10 cellular contexts compared by ENCODE assay signal in genomic region chr6:52789663-52790062, GRCh38. TPM values are rescaled to one million over a fixed set of nuclear protein-coding genes. Genes with fewer than 3 reads are reported as not detected.
DNase-seq lines count a peak whose midpoint lies in the region; FAIRE-seq and TF ChIP-seq lines count a peak whose summit lies in the region.
"Not testable (repeated sequence)": the region's sequence is repeated elsewhere in the genome, so short reads cannot be mapped to it uniquely, and the experiment has no call there.
"Had no signal": no experiment of that assay in that cellular context is flagged by ENCODE, and none has a peak within 500 bp of the region (broad histone marks: within the 10 kb centered on the region; RNA-seq: fewer than 3 reads in every experiment).

No MANE protein-coding gene starts in this region.

- H3K9ac ChIP-seq in astrocyte (ENCODE audit: low read length) = not testable (repeated sequence)

- not testable (repeated sequence) for H2AFZ ChIP-seq in astrocyte (ENCODE audit: low read depth, low read length)

- H3K4me1 ChIP-seq in astrocyte (ENCODE audit: insufficient read depth, low read length) = not testable (repeated sequence)

- H3K4me3 ChIP-seq in astrocyte (ENCODE audit: insufficient read depth, low read depth, low read length); fibroblast of villous mesenchyme (ENCODE audit: low read depth, low read length); skeletal muscle cell (ENCODE audit: low read depth, low read length): not testable (repeated sequence)

- FAIRE-seq in astrocyte (lab: Jason Lieb, UNC) = peak; percentile 76

- H3K27me3 ChIP-seq in astrocyte (ENCODE audit: insufficient read depth, low read length) = not testable (repeated sequence)

- not testable (repeated sequence) for H3K79me2 ChIP-seq in astrocyte (ENCODE audit: insufficient read depth, low read length)

- not testable (repeated sequence) for H3K4me2 ChIP-seq in astrocyte (ENCODE audit: low read length)

- not testable (repeated sequence) for H3K36me3 Mint-ChIP-seq in astrocyte (ENCODE audit: low read depth, unreplicated experiment)

- peak overlapping the region; percentile 35; the same call in 1 of the 2 replicates for H3K27ac ChIP-seq in C4-2B
- H3K27ac ChIP-seq in astrocyte (ENCODE audit: low read depth, low read length) = not testable (repeated sequence)

- H3K9me3 Mint-ChIP-seq in astrocyte (ENCODE audit: unreplicated experiment) = peaks cover 19% of the 10 kb centered on the region

- not testable (repeated sequence) for H3K27me3 Mint-ChIP-seq in astrocyte (ENCODE audit: low read depth, unreplicated experiment)

- peak overlapping the region; percentile 84 for H3K27ac Mint-ChIP-seq in astrocyte (ENCODE audit: unreplicated experiment)

- not testable (repeated sequence) for H3K4me3 Mint-ChIP-seq in astrocyte (ENCODE audit: unreplicated experiment)

- not testable (repeated sequence) for H4K20me1 ChIP-seq in astrocyte (ENCODE audit: insufficient read depth, low read length)

- peaks cover 26% of the 10 kb centered on the region for H3K4me1 Mint-ChIP-seq in astrocyte (ENCODE audit: low read depth, unreplicated experiment)

- not testable (repeated sequence) for H3K9me3 ChIP-seq in astrocyte (ENCODE audit: insufficient read depth, low read depth, low read length)

- peak; percentile 31 for DNase-seq in H4 (ENCODE audit: low spot score)
- DNase-seq in NCI-H226 = peak; percentile 32
- peak; percentile 49 for DNase-seq in astrocyte (ENCODE audit: low read depth)
- DNase-seq in fibroblast of villous mesenchyme (ENCODE audit: low read depth) = peak; percentile 39
- DNase-seq in left kidney (ENCODE audit: low read depth, low spot score) = peak; percentile 72
- DNase-seq in skeletal muscle cell (ENCODE audit: low read depth) = peak; percentile 0

- not testable (repeated sequence) for H3K36me3 ChIP-seq in astrocyte (ENCODE audit: insufficient read depth, low read length)

- not testable (repeated sequence) for TF ChIP-seq CTCF in C4-2B (conservative IDR thresholded peaks at IDR 0.05); astrocyte (IDR thresholded peaks at IDR 0.05; ENCODE audit: insufficient read depth, low read depth, low read length); fibroblast of villous mesenchyme (IDR thresholded peaks at IDR 0.05; ENCODE audit: insufficient read depth, low read depth, low read length)

RNA-seq across cellular contexts. Expression of gene GSTA1, which starts 14.0 kb away (rescaled TPM):
- total RNA-seq in H4 (2014; rRNA removed; shearing (Covaris generic)) = not detected in 2 replicates
- total RNA-seq in astrocyte = 0.38 and 0.39 TPM in 2 replicates
- total RNA-seq in fibroblast of villous mesenchyme = 0.32 TPM in 1 of 2 replicates, not detected in the other
- total RNA-seq: CD4-positive, CD25-positive, alpha-beta regulatory T cell; GM23338 had no signal

RNA-seq across cellular contexts. Expression of gene GSTA2, which starts 26.4 kb away (rescaled TPM):
- 0.37 TPM in 1 of 2 replicates, not detected in the other for total RNA-seq in H4 (2014; rRNA removed; shearing (Covaris generic))
- total RNA-seq in astrocyte = not detected in 2 replicates
- not detected in 2 replicates for total RNA-seq in fibroblast of villous mesenchyme
- total RNA-seq: CD4-positive, CD25-positive, alpha-beta regulatory T cell; GM12878; GM23338 had no signal

RNA-seq across cellular contexts. Expression of gene GSTA5, which starts 51.0 kb away (rescaled TPM):
- total RNA-seq in H4 (2014; rRNA removed; shearing (Covaris generic)) = not detected in 2 replicates
- not detected in 2 replicates for total RNA-seq in astrocyte
- not detected in 2 replicates for total RNA-seq in fibroblast of villous mesenchyme
- total RNA-seq: CD4-positive, CD25-positive, alpha-beta regulatory T cell; GM12878; GM23338 had no signal

Comparison
In these comparisons a context has a peak if more than half of its experiments do, and no peak if none do; other contexts are left out.
1. DNase-seq: peak in every context shown above with its lines; median percentile 72 in left kidney; 49 in astrocyte; 39 in fibroblast of villous mesenchyme; 32 in NCI-H226; 31 in H4; 0 in skeletal muscle cell.